9 cellular contexts compared by ENCODE assay signal in genomic region chr12:94725375-94726168, GRCh38.
DNase-seq lines count a peak whose midpoint lies in the region; ATAC-seq, FAIRE-seq and TF ChIP-seq lines count a peak whose summit lies in the region.
"Had no signal": no experiment of that assay in that cellular context is flagged by ENCODE, and none has a peak within 500 bp of the region (broad histone marks: within the 10 kb centered on the region; RNA-seq: fewer than 3 reads in every experiment).

No MANE protein-coding gene starts in this region.

- H3K4me1 ChIP-seq in lower lobe of right lung: no peaks in the 10 kb centered on the region
- H3K4me1 ChIP-seq in suprapubic skin: no peaks in the 10 kb centered on the region

- intact Hi-C loops in lower lobe of right lung (cut with DNase I): no loop called here

- no peaks in the 10 kb centered on the region for H3K27me3 ChIP-seq in lower lobe of right lung (ENCODE audit: low read depth)
- no peaks in the 10 kb centered on the region for H3K27me3 ChIP-seq in suprapubic skin

- H3K36me3 ChIP-seq in lower lobe of right lung: no peaks in the 10 kb centered on the region
- H3K36me3 ChIP-seq in suprapubic skin: no peaks in the 10 kb centered on the region

- DNase-seq in CD1c-positive myeloid dendritic cell (ENCODE audit: extremely low spot score): peak; percentile 48
- peak; percentile 28 for DNase-seq in Jurkat, Clone E6-1 (ENCODE audit: low read depth, low spot score)
- DNase-seq in astrocyte of the spinal cord (ENCODE audit: low read depth, low spot score): peak; percentile 34
- no peak for DNase-seq in lower lobe of right lung
- DNase-seq in suprapubic skin (ENCODE audit: low spot score in 2 of 2): no peak
- no peak for DNase-seq in frontal cortex (ENCODE audit: low spot score in 2 of 2)
- DNase-seq: stimulated activated CD4-positive, alpha-beta T cell treated with anti-CD3 and anti-CD28 coated beads, Interleukin-4, amount 100 ng/mL, for 4 hours had no signal

- no peak for TF ChIP-seq POLR2A in suprapubic skin (IDR thresholded peaks at IDR 0.05)

- ATAC-seq in lower lobe of right lung (peak in 1 of 2 donors; percentile 52), GM21619 (IDR thresholded peaks at IDR 0.05; ENCODE audit: unreplicated experiment) (no peak), GM19463 (IDR thresholded peaks at IDR 0.05; ENCODE audit: unreplicated experiment) (no peak)

- H3K9me3 ChIP-seq in lower lobe of right lung: no peaks in the 10 kb centered on the region
- H3K9me3 ChIP-seq in suprapubic skin: no peaks in the 10 kb centered on the region

- 79% methylated on average over 8 of the region's 8 CpGs for WGBS in suprapubic skin

- no peak overlapping the region for H3K4me3 ChIP-seq in Jurkat, Clone E6-1 (ENCODE audit: low read length)
- H3K4me3 ChIP-seq in astrocyte of the spinal cord (ENCODE audit: low read depth, low read length): no peak overlapping the region
- H3K4me3 ChIP-seq in lower lobe of right lung: no peak overlapping the region
- H3K4me3 ChIP-seq in suprapubic skin: no peak overlapping the region

- peak; percentile 52 for TF ChIP-seq CTCF in astrocyte of the spinal cord (IDR thresholded peaks at IDR 0.05; ENCODE audit: low read depth, low read length)
- peak; percentile 46 for TF ChIP-seq CTCF in lower lobe of right lung (IDR thresholded peaks at IDR 0.05)
- peak in 1 of 2 donors; percentile 22 for TF ChIP-seq CTCF in suprapubic skin (IDR thresholded peaks at IDR 0.05)

- H3K27ac ChIP-seq in lower lobe of right lung (no peak overlapping the region), suprapubic skin (no peak overlapping the region)

- in situ Hi-C loops in astrocyte of the spinal cord (cut with HindIII; ENCODE audit: low sequenced_read_pairs): no loop called here

- FAIRE-seq in frontal cortex (lab: Jason Lieb, UNC): no peak

- no peak for TF ChIP-seq EP300 in suprapubic skin (IDR thresholded peaks at IDR 0.05)

Comparison
In these comparisons a context has a peak if more than half of its experiments do, and no peak if none do; other contexts are left out.
1. DNase-seq: peak in CD1c-positive myeloid dendritic cell (single experiment), Jurkat, Clone E6-1 (single experiment) and astrocyte of the spinal cord (single experiment); none in lower lobe of right lung (single experiment), suprapubic skin (0 of 2) and frontal cortex (0 of 2).